ENCODE assay signal across 30 cellular contexts in the genomic region with DNA sequence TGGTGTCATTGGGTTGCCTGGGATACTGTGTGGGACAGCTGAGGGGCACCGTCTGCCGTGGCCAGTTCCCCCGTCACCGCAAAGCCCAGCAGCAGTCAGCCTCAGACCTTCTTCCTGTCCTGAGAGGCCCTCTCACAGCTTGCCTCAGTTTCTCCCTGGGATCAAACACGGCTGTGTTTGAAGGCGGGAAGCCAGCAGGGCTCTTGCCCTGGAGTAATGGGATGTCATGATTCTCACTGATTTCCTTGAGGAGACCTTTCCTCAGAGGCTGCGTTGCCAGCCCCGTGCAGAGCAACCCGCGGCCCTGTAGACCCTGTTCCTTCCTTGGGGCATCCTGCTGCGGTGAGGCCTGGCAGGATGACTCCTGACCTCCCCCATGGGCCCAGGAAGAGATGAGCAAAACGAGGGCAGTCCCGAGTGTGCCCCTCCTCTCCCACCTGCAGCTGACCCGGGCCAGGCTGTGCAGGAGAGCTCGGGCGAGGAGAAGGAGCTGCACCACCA.
"Had no signal": no experiment of that assay in that cellular context is flagged by ENCODE, and none has a peak within 500 bp of the region (broad histone marks: within the 10 kb centered on the region; RNA-seq: fewer than 3 reads in every experiment).

No MANE protein-coding gene starts in this region.

- H3K4me1 ChIP-seq: colonic mucosa, prostate gland had no signal

- H3K4me3 ChIP-seq: ascending aorta, cardiac muscle cell, colonic mucosa, esophagus squamous epithelium, heart right ventricle, left lung, lower lobe of right lung, mucosa of descending colon, ovary, prostate gland, stomach, suprapubic skin, tibial nerve had no signal

- H3K9me3 ChIP-seq: ascending aorta, colonic mucosa, esophagus squamous epithelium, heart right ventricle, left lung, lower lobe of right lung, mucosa of descending colon, ovary, prostate gland, stomach, suprapubic skin, tibial nerve had no signal

- H3K27me3 ChIP-seq: ascending aorta, cardiac muscle cell, colonic mucosa, ovary, tibial nerve had no signal

- H3K36me3 ChIP-seq: colonic mucosa, ovary, prostate gland had no signal

- FAIRE-seq: endometrium, small intestine had no signal

- H3K27ac ChIP-seq: ascending aorta, cardiac muscle cell, colonic mucosa, epithelial cell of prostate, esophagus squamous epithelium, heart right ventricle, left lung, lower lobe of right lung, ovary, prostate gland, stomach, suprapubic skin, tibial nerve had no signal

- DNase-seq: activated CD4-positive, alpha-beta T cell treated with anti-CD3 and anti-CD28 coated beads for 48 hours; activated CD8-positive, alpha-beta memory T cell treated with anti-CD3 and anti-CD28 coated beads, Interleukin-2, amount 10 ng/mL, durations not matched to agents 7 days and 5 days; activated effector memory CD4-positive, alpha-beta T cell treated with Interleukin-2 at 50 U/mL for 16 hours; activated naive CD4-positive, alpha-beta T cell treated with anti-CD3 and anti-CD28 coated beads for 36 hours; activated naive CD8-positive, alpha-beta T cell treated with anti-CD3 and anti-CD28 coated beads, Interleukin-2, amount 10 ng/mL, durations not matched to agents 7 days and 5 days; cerebellar nuclear complex; colonic mucosa; effector CD8-positive, alpha-beta T cell; esophagus squamous epithelium; foreskin melanocyte; heart right ventricle; kidney glomerular epithelial cell; lower lobe of right lung; mesendoderm; mucosa of descending colon; retina; small intestine; stimulated activated CD4-positive, alpha-beta T cell treated with anti-CD3 and anti-CD28 coated beads, Interleukin-1b, Interleukin-23, amount 100 ng/mL, for 48 hours; stimulated activated naive B cell treated with anti-CD40 and anti-IgM and Interleukin-4, amounts not matched to agents 10 μg/mL and 1 μg/mL and 100 μg/mL, for 72 hours; stomach; T-helper 1 cell had no signal
